In the genomic region with DNA sequence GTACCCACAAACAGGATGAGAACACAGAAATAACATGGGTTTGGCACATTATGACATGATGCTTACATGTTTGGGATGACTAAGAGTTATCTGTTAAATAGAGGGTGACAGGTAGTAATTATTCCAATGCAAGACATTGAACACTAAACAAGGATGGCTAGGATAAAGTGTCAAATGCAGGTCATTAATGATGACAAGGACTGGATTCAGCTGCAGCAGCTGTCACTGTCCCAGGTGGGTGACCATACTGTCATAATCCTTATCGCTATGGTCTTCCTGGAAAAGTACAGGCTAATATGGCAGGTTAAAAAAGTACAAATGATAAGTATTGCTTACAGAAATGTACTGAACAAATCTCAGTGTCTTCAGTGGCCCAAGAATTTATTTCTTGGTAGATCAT, we compare ENCODE assay signal across 26 cellular contexts.
"Had no signal": no experiment of that assay in that cellular context is flagged by ENCODE, and none has a peak within 500 bp of the region (broad histone marks: within the 10 kb centered on the region; RNA-seq: fewer than 3 reads in every experiment).

No MANE protein-coding gene starts in this region.

- H3K9me3 ChIP-seq: Peyer's patch, SJCRH30 had no signal

- FAIRE-seq: K562 had no signal

- H3K4me1 ChIP-seq: Peyer's patch had no signal

- DNase-seq: activated B cell treated with CpG ODN at 0.5 μM for 24 hours; activated CD4-positive, alpha-beta T cell treated with anti-CD3 and anti-CD28 coated beads for 1 hour; activated CD4-positive, alpha-beta T cell treated with anti-CD3 and anti-CD28 coated beads, Interleukin-2, amount 10 ng/mL, durations not matched to agents 24 days and 14 days; activated CD4-positive, alpha-beta T cell treated with anti-CD3 and anti-CD28 coated beads, Interleukin-2, amount 50 U/mL, for 48 hours; activated CD8-positive, alpha-beta memory T cell treated with anti-CD3 and anti-CD28 coated beads, Interleukin-2, amount 10 ng/mL, durations not matched to agents 7 days and 5 days; activated gamma-delta T cell treated with Interleukin-2 at 50 U/mL for 16 hours; activated naive CD4-positive, alpha-beta T cell treated with anti-CD3 and anti-CD28 coated beads, Interleukin-2, amount 10 ng/mL, durations not matched to agents 7 days and 5 days; activated naive CD8-positive, alpha-beta T cell treated with anti-CD3 and anti-CD28 coated beads for 36 hours; activated T-cell treated with anti-CD3 and anti-CD28 coated beads, Interleukin-2, amount 50 U/mL, for 24 hours; anterior cingulate cortex; cerebellar nuclear complex; Karpas-422; MM.1S; NCI-H1105; NCI-H1436 treated with DMSO at 0.1 percent for 48 hours; NCI-H1930; NCI-H2171; NCI-H2227 treated with DMSO at 0.1 percent for 48 hours; NCI-H446 treated with DMSO at 0.1 percent for 48 hours; NCI-H526 treated with DMSO at 0.1 percent for 48 hours; Peyer's patch; Right ventricle myocardium superior; SJCRH30 had no signal

- H3K27ac ChIP-seq: Peyer's patch, RWPE1, SJCRH30 had no signal

- H3K27me3 ChIP-seq: Peyer's patch, SJCRH30 had no signal

- H3K36me3 ChIP-seq: Peyer's patch, SJCRH30 had no signal

- H3K4me3 ChIP-seq: K562, Peyer's patch, SJCRH30 had no signal

- ATAC-seq: activated CD8-positive, alpha-beta memory T cell treated with anti-CD3 and anti-CD28 coated beads, Interleukin-2, amount 10 ng/mL, durations not matched to agents 7 days and 5 days; K562; SK-N-SH treated with all-trans-retinoic acid at 6 μM for 48 hours had no signal
